ENCODE assay signal across 12 cellular contexts in the genomic region with DNA sequence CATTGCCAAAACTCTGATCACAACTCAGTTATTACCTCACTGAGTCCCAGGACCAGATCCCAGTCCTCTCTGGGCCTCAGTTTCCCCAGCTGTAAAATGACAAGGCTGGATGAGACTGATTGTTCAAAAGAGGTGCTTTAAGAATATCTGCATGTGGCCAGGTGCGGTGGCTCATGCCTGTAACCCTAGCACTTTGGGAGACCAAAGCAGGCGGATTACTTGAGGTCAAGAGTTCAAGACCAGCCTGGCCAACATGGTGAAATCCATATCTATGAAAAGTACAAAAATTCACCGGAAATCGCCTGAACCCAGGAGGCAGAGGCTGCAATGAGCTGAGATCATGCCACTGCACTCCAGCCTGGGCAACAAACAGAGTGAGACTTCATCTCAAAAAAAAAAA. TPM values are rescaled to one million over a fixed set of nuclear protein-coding genes. Genes with fewer than 3 reads are reported as not detected.
DNase-seq lines count a peak whose midpoint lies in the region; ATAC-seq and TF ChIP-seq lines count a peak whose summit lies in the region.
"Had no signal": no experiment of that assay in that cellular context is flagged by ENCODE, and none has a peak within 500 bp of the region (broad histone marks: within the 10 kb centered on the region; RNA-seq: fewer than 3 reads in every experiment).

No MANE protein-coding gene starts in this region.

- H3K27ac ChIP-seq in suprapubic skin (peak overlapping the region; percentile 1), right lobe of liver (no peak overlapping the region)

- H3K27ac Mint-ChIP-seq in activated T-cell treated with anti-CD3 and anti-CD28 coated beads, Interleukin-2, amount 50 U/mL, for 24 hours: peak overlapping the region; percentile 87
- H3K27ac Mint-ChIP-seq in activated T-helper 1 cell treated with anti-CD3 and anti-CD28 coated beads, Interleukin-12 subunit alpha, Interleukin-12 subunit beta, Interleukin-2, Interleukin-4 antibody, amounts not matched to agents 30 ng/mL and 10 ng/mL and 1 ng/mL, durations not matched to agents 14 hours and 24 hours and 36 hours: peak overlapping the region; percentile 90

- H3K27me3 ChIP-seq in suprapubic skin: no peaks in the 10 kb centered on the region
- H3K27me3 ChIP-seq in right lobe of liver: no peaks in the 10 kb centered on the region

- peaks cover 53% of the 10 kb centered on the region for H3K4me1 Mint-ChIP-seq in activated T-cell treated with anti-CD3 and anti-CD28 coated beads, Interleukin-2, amount 50 U/mL, for 24 hours (ENCODE audit: low read depth)
- peaks cover 39% of the 10 kb centered on the region for H3K4me1 Mint-ChIP-seq in activated T-helper 1 cell treated with anti-CD3 and anti-CD28 coated beads, Interleukin-12 subunit alpha, Interleukin-12 subunit beta, Interleukin-2, Interleukin-4 antibody, amounts not matched to agents 30 ng/mL and 10 ng/mL and 1 ng/mL, durations not matched to agents 14 hours and 24 hours and 36 hours (ENCODE audit: low read depth)

- peaks cover 67% of the 10 kb centered on the region for H3K36me3 Mint-ChIP-seq in activated T-cell treated with anti-CD3 and anti-CD28 coated beads, Interleukin-2, amount 50 U/mL, for 24 hours (ENCODE audit: low read depth)
- H3K36me3 Mint-ChIP-seq in activated T-helper 1 cell treated with anti-CD3 and anti-CD28 coated beads, Interleukin-12 subunit alpha, Interleukin-12 subunit beta, Interleukin-2, Interleukin-4 antibody, amounts not matched to agents 30 ng/mL and 10 ng/mL and 1 ng/mL, durations not matched to agents 14 hours and 24 hours and 36 hours (ENCODE audit: low read depth): peaks cover 22% of the 10 kb centered on the region

- DNase-seq in activated T-cell treated with anti-CD3 and anti-CD28 coated beads, Interleukin-2, amount 50 U/mL, for 24 hours: no peak
- DNase-seq in activated T-cell treated with anti-CD3 and anti-CD28 coated beads for 4 hours: no peak
- DNase-seq in activated T-helper 1 cell treated with anti-CD3 and anti-CD28 coated beads, Interleukin-12 subunit alpha, Interleukin-12 subunit beta, Interleukin-2, Interleukin-4 antibody, amounts not matched to agents 30 ng/mL and 10 ng/mL and 1 ng/mL, durations not matched to agents 14 hours and 24 hours and 36 hours (ENCODE audit: low spot score): no peak
- DNase-seq in islet precursor cell: peak; percentile 6
- no peak for DNase-seq in suprapubic skin (ENCODE audit: low spot score in 2 of 2)
- DNase-seq in right lobe of liver: no peak
- DNase-seq: DMS53, HCEC 1CT, NCI-H1048, NCI-H446 treated with DMSO at 0.1 percent for 48 hours had no signal

- H3K4me3 ChIP-seq in suprapubic skin (no peak overlapping the region), right lobe of liver (no peak overlapping the region)

- H3K4me3 Mint-ChIP-seq in activated T-cell treated with anti-CD3 and anti-CD28 coated beads, Interleukin-2, amount 50 U/mL, for 24 hours: no peak overlapping the region
- no peak overlapping the region for H3K4me3 Mint-ChIP-seq in activated T-helper 1 cell treated with anti-CD3 and anti-CD28 coated beads, Interleukin-12 subunit alpha, Interleukin-12 subunit beta, Interleukin-2, Interleukin-4 antibody, amounts not matched to agents 30 ng/mL and 10 ng/mL and 1 ng/mL, durations not matched to agents 14 hours and 24 hours and 36 hours

- intact Hi-C loops in activated T-helper 1 cell treated with anti-CD3 and anti-CD28 coated beads, Interleukin-12 subunit alpha, Interleukin-12 subunit beta, Interleukin-2, Interleukin-4 antibody, amounts not matched to agents 30 ng/mL and 10 ng/mL and 1 ng/mL, durations not matched to agents 14 hours and 24 hours and 36 hours (cut with micrococcal nuclease): no loop called here
- intact Hi-C loops in right lobe of liver (cut with DNase I): no loop called here

- no peak for TF ChIP-seq CTCF in suprapubic skin (IDR thresholded peaks at IDR 0.05)
- no peak for TF ChIP-seq CTCF in right lobe of liver (IDR thresholded peaks at IDR 0.05)

- TF ChIP-seq POLR2A in suprapubic skin (IDR thresholded peaks at IDR 0.05) (no peak), right lobe of liver (IDR thresholded peaks at IDR 0.05) (no peak)

- no peak for TF ChIP-seq EP300 in suprapubic skin (IDR thresholded peaks at IDR 0.05)

- ATAC-seq in right lobe of liver (no peak), GM21390 (IDR thresholded peaks at IDR 0.05; ENCODE audit: unreplicated experiment) (no peak), HG03432 (IDR thresholded peaks at IDR 0.05; ENCODE audit: unreplicated experiment) (no peak)

- WGBS in suprapubic skin: 90% methylated on average over 4 of the region's 4 CpGs
- 37% methylated on average over 4 of the region's 4 CpGs for WGBS in right lobe of liver (ENCODE audit: insufficient coverage, low coverage, low lambda C conversion rate, missing lambda C conversion rate)

- no peaks in the 10 kb centered on the region for H3K9me3 Mint-ChIP-seq in activated T-cell treated with anti-CD3 and anti-CD28 coated beads, Interleukin-2, amount 50 U/mL, for 24 hours
- H3K9me3 Mint-ChIP-seq in activated T-helper 1 cell treated with anti-CD3 and anti-CD28 coated beads, Interleukin-12 subunit alpha, Interleukin-12 subunit beta, Interleukin-2, Interleukin-4 antibody, amounts not matched to agents 30 ng/mL and 10 ng/mL and 1 ng/mL, durations not matched to agents 14 hours and 24 hours and 36 hours: no peaks in the 10 kb centered on the region

- H3K9me3 ChIP-seq in suprapubic skin (no peaks in the 10 kb centered on the region), right lobe of liver (no peaks in the 10 kb centered on the region)

- peaks cover 25% of the 10 kb centered on the region for H3K4me1 ChIP-seq in suprapubic skin
- H3K4me1 ChIP-seq in right lobe of liver: peaks cover 0 to 40% (median 2%) of the 10 kb centered on the region in 4 donors

- no peaks in the 10 kb centered on the region for H3K27me3 Mint-ChIP-seq in activated T-cell treated with anti-CD3 and anti-CD28 coated beads, Interleukin-2, amount 50 U/mL, for 24 hours
- no peaks in the 10 kb centered on the region for H3K27me3 Mint-ChIP-seq in activated T-helper 1 cell treated with anti-CD3 and anti-CD28 coated beads, Interleukin-12 subunit alpha, Interleukin-12 subunit beta, Interleukin-2, Interleukin-4 antibody, amounts not matched to agents 30 ng/mL and 10 ng/mL and 1 ng/mL, durations not matched to agents 14 hours and 24 hours and 36 hours (ENCODE audit: insufficient read depth)

- H3K36me3 ChIP-seq in suprapubic skin: peaks cover 9% of the 10 kb centered on the region
- H3K36me3 ChIP-seq in right lobe of liver: peaks cover 0 to 6% (median 3%) of the 10 kb centered on the region in 4 donors

RNA-seq across cellular contexts. Expression of a gene that starts 8.3 kb away (rescaled TPM):
- 72.5 and 83.7 TPM in 2 replicates for total RNA-seq in activated T-helper 1 cell treated with anti-CD3 and anti-CD28 coated beads, Interleukin-12 subunit alpha, Interleukin-12 subunit beta, Interleukin-2, Interleukin-4 antibody, amounts not matched to agents 30 ng/mL and 10 ng/mL and 1 ng/mL, durations not matched to agents 14 hours and 24 hours and 36 hours
- 100 to 1,000 TPM in 1 of 4 donors, 10 to 100 TPM in 3; 59.0 to 185 (median 92.1) TPM for total RNA-seq in suprapubic skin
- total RNA-seq in right lobe of liver: 100 to 1,000 TPM in 3 of 6 experiments, 10 to 100 TPM in 3; 83.1 to 177 (median 96.7) TPM

RNA-seq across cellular contexts. Expression of a gene that starts 21.6 kb away (rescaled TPM):
- 340 and 348 TPM in 2 replicates for total RNA-seq in activated T-helper 1 cell treated with anti-CD3 and anti-CD28 coated beads, Interleukin-12 subunit alpha, Interleukin-12 subunit beta, Interleukin-2, Interleukin-4 antibody, amounts not matched to agents 30 ng/mL and 10 ng/mL and 1 ng/mL, durations not matched to agents 14 hours and 24 hours and 36 hours
- total RNA-seq in suprapubic skin (100 to 1,000 TPM; 111 to 116 (median 113) TPM), right lobe of liver (100 to 1,000 TPM in 2 of 6 experiments, 10 to 100 TPM in 4; 63.9 to 107 (median 94.5) TPM)
